ENCODE assay signal across 22 cellular contexts in genomic region chr13:60143775-60144174, GRCh38. TPM values are rescaled to one million over a fixed set of nuclear protein-coding genes. Genes with fewer than 3 reads are reported as not detected.
A peak's percentile ranks its signal among the peaks of the same experiment; 100 is the strongest.
DNase-seq lines count a peak whose midpoint lies in the region; ATAC-seq and TF ChIP-seq lines count a peak whose summit lies in the region.
"Had no signal": no experiment of that assay in that cellular context is flagged by ENCODE, and none has a peak within 500 bp of the region (broad histone marks: within the 10 kb centered on the region; RNA-seq: fewer than 3 reads in every experiment).

No MANE protein-coding gene starts in this region.

- POLR2A ChIA-PET in WTC11 (lab: Charles Lee), result no interaction called here

- H3K27ac Mint-ChIP-seq in WTC11 (peak overlapping the region; percentile 84), type B pancreatic cell (peak overlapping the region; percentile 18)
- H3K27ac Mint-ChIP-seq: activated CD8-positive, alpha-beta T cell treated with anti-CD3 and anti-CD28 coated beads, Interleukin-2, amount 10 ng/mL, durations not matched to agents 7 days and 5 days; activated naive CD8-positive, alpha-beta T cell treated with anti-CD3 and anti-CD28 coated beads for 36 hours; brain; dendritic cell treated with granulocyte-macrophage colony-stimulating factor and Interleukin-4, amounts not matched to agents 40 ng/mL and 50 ng/mL, for 4 days; neural progenitor cell had no signal

- DNase-seq in NCI-H2029 (lab: John Stamatoyannopoulos, UW) (peak; percentile 62), NCI-H2029 treated with DMSO at 0.1 percent for 48 hours (lab: John Stamatoyannopoulos, UW) (no peak), M059J (ENCODE audit: low read depth) (peak; percentile 48), WTC11 (ENCODE audit: low spot score) (no peak), type B pancreatic cell (ENCODE audit: extremely low spot score, unreplicated experiment) (no peak), SHP77 (lab: John Stamatoyannopoulos, UW) (no peak)
- DNase-seq: activated CD8-positive, alpha-beta T cell treated with anti-CD3 and anti-CD28 coated beads, Interleukin-2, amount 10 ng/mL, durations not matched to agents 7 days and 5 days; activated naive CD8-positive, alpha-beta T cell treated with anti-CD3 and anti-CD28 coated beads for 36 hours; activated T-cell treated with anti-CD3 and anti-CD28 coated beads, Interleukin-2, amount 50 U/mL, for 48 hours; GOT3; KG1; left lung; NCI-H1105; NCI-H446 treated with DMSO at 0.1 percent for 48 hours; SIG-M5; spleen had no signal

- CTCF ChIA-PET in WTC11 (lab: Charles Lee), result interaction anchor here (1.5 kb wide), 1 partner anchor 83 kb away, joined by 4 read pairs; no protein-coding TSS in a partner anchor

- H3K36me3 Mint-ChIP-seq in WTC11 (peaks cover 3% of the 10 kb centered on the region; the same call in 1 of the 2 replicates), type B pancreatic cell (no peaks in the 10 kb centered on the region)
- H3K36me3 Mint-ChIP-seq: activated naive CD8-positive, alpha-beta T cell treated with anti-CD3 and anti-CD28 coated beads for 36 hours; brain had no signal

- H3K27me3 Mint-ChIP-seq in WTC11 (ENCODE audit: low read depth) (no peaks in the 10 kb centered on the region), type B pancreatic cell (no peaks in the 10 kb centered on the region)
- H3K27me3 Mint-ChIP-seq: brain; dendritic cell treated with granulocyte-macrophage colony-stimulating factor and Interleukin-4, amounts not matched to agents 40 ng/mL and 50 ng/mL, for 4 days had no signal

- H3K9me3 Mint-ChIP-seq in WTC11 (0 out of 2 replicates have a peak, but pooled peaks cover 3% of the 10 kb centered on the region), type B pancreatic cell (no peaks in the 10 kb centered on the region)
- H3K9me3 Mint-ChIP-seq: activated naive CD8-positive, alpha-beta T cell treated with anti-CD3 and anti-CD28 coated beads for 36 hours; dendritic cell treated with granulocyte-macrophage colony-stimulating factor and Interleukin-4, amounts not matched to agents 40 ng/mL and 50 ng/mL, for 4 days had no signal

- H3K4me1 Mint-ChIP-seq in WTC11 (peaks cover 30% of the 10 kb centered on the region), type B pancreatic cell (ENCODE audit: unreplicated experiment) (no peaks in the 10 kb centered on the region)
- H3K4me1 Mint-ChIP-seq: activated naive CD8-positive, alpha-beta T cell treated with anti-CD3 and anti-CD28 coated beads for 36 hours; neural progenitor cell had no signal

- TF ChIP-seq CTCF in WTC11 (IDR thresholded peaks at IDR 0.05), result no peak
- no peak for TF ChIP-seq CTCF in type B pancreatic cell (conservative IDR thresholded peaks at IDR 0.05)

- no peak overlapping the region for H3K4me3 Mint-ChIP-seq in WTC11
- no peak overlapping the region for H3K4me3 Mint-ChIP-seq in type B pancreatic cell
- H3K4me3 Mint-ChIP-seq: activated CD8-positive, alpha-beta T cell treated with anti-CD3 and anti-CD28 coated beads, Interleukin-2, amount 10 ng/mL, durations not matched to agents 7 days and 5 days; activated naive CD8-positive, alpha-beta T cell treated with anti-CD3 and anti-CD28 coated beads for 36 hours; brain; dendritic cell treated with granulocyte-macrophage colony-stimulating factor and Interleukin-4, amounts not matched to agents 40 ng/mL and 50 ng/mL, for 4 days; neural progenitor cell had no signal

- ATAC-seq in WTC11 (peak; percentile 69), HG03439 (IDR thresholded peaks at IDR 0.05; ENCODE audit: unreplicated experiment) (no peak), GM21786 (IDR thresholded peaks at IDR 0.05; ENCODE audit: unreplicated experiment) (no peak)
- ATAC-seq: activated CD8-positive, alpha-beta T cell treated with anti-CD3 and anti-CD28 coated beads, Interleukin-2, amount 10 ng/mL, durations not matched to agents 7 days and 5 days; esophagus mucosa; left lung had no signal

TF ChIP-seq in WTC11, 78 proteins besides CTCF, POLR2A, EP300 and RAD21:
- TF ChIP-seq PRRX2 (CRISPR knock-in tag; IDR thresholded peaks at IDR 0.05) (no peak), CREM (CRISPR knock-in tag; IDR thresholded peaks at IDR 0.05) (no peak), RELA (CRISPR knock-in tag; IDR thresholded peaks at IDR 0.05; ENCODE audit: borderline replicate concordance) (no peak), GTF2I (CRISPR knock-in tag; conservative IDR thresholded peaks at IDR 0.05) (no peak), SOX15 (CRISPR knock-in tag; IDR thresholded peaks at IDR 0.05) (no peak), ZNF232 (CRISPR knock-in tag; IDR thresholded peaks at IDR 0.05) (no peak), CREB1 (CRISPR knock-in tag; IDR thresholded peaks at IDR 0.05) (no peak), ATF6 (CRISPR knock-in tag; IDR thresholded peaks at IDR 0.05) (no peak), MYBL2 (CRISPR knock-in tag; IDR thresholded peaks at IDR 0.05) (no peak), AFF4 (CRISPR knock-in tag; IDR thresholded peaks at IDR 0.05; ENCODE audit: borderline replicate concordance) (no peak), HMGA2 (CRISPR knock-in tag; IDR thresholded peaks at IDR 0.05) (no peak), SP1 (CRISPR knock-in tag; conservative IDR thresholded peaks at IDR 0.05) (no peak), AR (CRISPR knock-in tag; IDR thresholded peaks at IDR 0.05) (no peak)

RNA-seq across cellular contexts. Expression of gene DIAPH3, which starts 20.0 kb away (rescaled TPM):
- total RNA-seq in M059J (2014; rRNA removed; shearing (Covaris generic)), result 7.3 and 17.2 TPM in 2 replicates
- total RNA-seq in WTC11 (2021), result 20.6 to 27.6 TPM (median 21.0 TPM) in 3 replicates
- 8.6 and 16.9 TPM in 2 replicates for total RNA-seq in type B pancreatic cell (ENCODE audit: low replicate concordance)

Comparison
In these comparisons a context has a peak if more than half of its experiments do, and no peak if none do; other contexts are left out.
1. DNase-seq: peak in NCI-H2029 (single experiment) and M059J (single experiment); none in NCI-H2029 treated with DMSO at 0.1 percent for 48 hours (single experiment), WTC11 (single experiment), type B pancreatic cell (single experiment) and SHP77 (0 of 2).